8 cellular contexts compared by ENCODE assay signal in genomic region chr5:16615737-16616535, GRCh38. TPM values are rescaled to one million over a fixed set of nuclear protein-coding genes. Genes with fewer than 3 reads are reported as not detected.
DNase-seq lines count a peak whose midpoint lies in the region; ATAC-seq and TF ChIP-seq lines count a peak whose summit lies in the region.

No MANE protein-coding gene starts in this region.

- H3K4me3 Mint-ChIP-seq in activated naive CD4-positive, alpha-beta T cell treated with anti-CD3 and anti-CD28 coated beads, Interleukin-2, amount 50 U/mL, for 24 hours, result peak overlapping the region; percentile 91

- TF ChIP-seq POLR2A in GM18505 (IDR thresholded peaks at IDR 0.05; ENCODE audit: borderline replicate concordance, extremely low read depth, insufficient read depth, insufficient read length), result no peak

- H3K27ac Mint-ChIP-seq in activated naive CD4-positive, alpha-beta T cell treated with anti-CD3 and anti-CD28 coated beads, Interleukin-2, amount 50 U/mL, for 24 hours, result peak overlapping the region; percentile 94

- DNase-seq in stimulated activated CD8-positive, alpha-beta memory T cell treated with anti-CD3 and anti-CD28 coated beads, Interleukin-4, amount 100 ng/mL, for 48 hours, result peak; percentile 37
- no peak for DNase-seq in AG08396 (ENCODE audit: low spot score)

- H3K9me3 Mint-ChIP-seq in activated naive CD4-positive, alpha-beta T cell treated with anti-CD3 and anti-CD28 coated beads, Interleukin-2, amount 50 U/mL, for 24 hours, result no peaks in the 10 kb centered on the region

- H3K4me1 Mint-ChIP-seq in activated naive CD4-positive, alpha-beta T cell treated with anti-CD3 and anti-CD28 coated beads, Interleukin-2, amount 50 U/mL, for 24 hours, result peaks cover 59% of the 10 kb centered on the region

- H3K27me3 Mint-ChIP-seq in activated naive CD4-positive, alpha-beta T cell treated with anti-CD3 and anti-CD28 coated beads, Interleukin-2, amount 50 U/mL, for 24 hours, result no peaks in the 10 kb centered on the region

- peaks cover 27% of the 10 kb centered on the region for H3K4me1 ChIP-seq in HUES64 (ENCODE audit: insufficient read depth, low read length)

- H3K9me3 ChIP-seq in HUES64 (ENCODE audit: insufficient read depth, low read depth, low read length) (no peaks in the 10 kb centered on the region), iPS-18c (ENCODE audit: control insufficient read depth, insufficient read depth, low read length) (no peaks in the 10 kb centered on the region)

- peak; percentile 3 for ATAC-seq in GM18505 (IDR thresholded peaks at IDR 0.05; ENCODE audit: unreplicated experiment)
- no peak for ATAC-seq in GM18502 (IDR thresholded peaks at IDR 0.05; ENCODE audit: poor library complexity, unreplicated experiment)
- no peak for ATAC-seq in HG03095 (IDR thresholded peaks at IDR 0.05; ENCODE audit: unreplicated experiment)

- peaks cover 62% of the 10 kb centered on the region for H3K27me3 ChIP-seq in HUES64 (ENCODE audit: insufficient read depth, low read length)

- peak overlapping the region; percentile 45; the same call in 1 of the 2 replicates for H3K9ac ChIP-seq in HUES64 (ENCODE audit: low read depth, low read length)

- no peak overlapping the region for H3K27ac ChIP-seq in HUES64 (ENCODE audit: low read depth, low read length)

- no peaks in the 10 kb centered on the region for H3K36me3 ChIP-seq in HUES64 (ENCODE audit: insufficient read depth, low read length)

- WGBS in HUES64, result 16% methylated on average over 31 of the region's 31 CpGs

- H3K36me3 Mint-ChIP-seq in activated naive CD4-positive, alpha-beta T cell treated with anti-CD3 and anti-CD28 coated beads, Interleukin-2, amount 50 U/mL, for 24 hours, result peaks cover 8% of the 10 kb centered on the region

- peak overlapping the region; percentile 72 for H3K4me3 ChIP-seq in HUES64 (ENCODE audit: low read length)
- peak overlapping the region; percentile 72 for H3K4me3 ChIP-seq in iPS-18c (ENCODE audit: insufficient read depth, low read depth, low read length)

RNA-seq across cellular contexts. Expression of gene RETREG1, which starts 0.9 kb away (rescaled TPM):
- polyA plus RNA-seq in HUES64 (2013, experiment 1 of 2), result 1.7 TPM
- 1.8 TPM for polyA plus RNA-seq in HUES64 (2013, experiment 2 of 2)
